Comparison of ENCODE assay signal across 27 cellular contexts in the genomic region with DNA sequence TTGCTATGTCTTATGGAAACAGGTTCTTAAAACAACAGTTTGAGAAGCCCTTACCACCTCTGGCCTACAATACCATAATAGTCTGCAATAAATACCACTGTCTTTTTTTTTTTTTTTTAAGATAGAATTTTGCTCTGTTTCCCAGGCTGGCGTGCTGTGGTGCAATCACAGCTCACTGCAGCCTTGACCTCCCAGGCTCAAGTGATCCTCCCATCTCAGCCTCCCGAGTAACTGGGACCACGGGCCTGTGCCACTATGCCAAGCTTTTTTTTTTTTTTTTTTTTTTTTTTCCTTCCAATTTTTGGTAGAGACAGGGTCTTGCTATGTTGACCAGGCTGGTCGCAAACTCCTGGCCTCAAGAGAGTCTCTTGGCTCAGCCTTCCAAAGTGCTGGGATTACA.
"Had no signal": no experiment of that assay in that cellular context is flagged by ENCODE, and none has a peak within 500 bp of the region (broad histone marks: within the 10 kb centered on the region; RNA-seq: fewer than 3 reads in every experiment).

No MANE protein-coding gene starts in this region.

- H3K4me1 Mint-ChIP-seq: nephron progenitor cell, neural crest cell had no signal

- DNase-seq: nephron progenitor cell; occipital lobe; ovary; posterior cingulate gyrus; psoas muscle; right cardiac atrium; right lobe of liver; sigmoid colon; small intestine; stimulated activated CD4-positive, alpha-beta T cell treated with anti-CD3 and anti-CD28 coated beads, Interleukin-15, amount 100 ng/mL, for 24 hours; stimulated activated CD4-positive, alpha-beta T cell treated with anti-CD3 and anti-CD28 coated beads, Interleukin-2, amount 100 ng/mL, for 24 hours; stimulated activated CD4-positive, alpha-beta T cell treated with anti-CD3 and anti-CD28 coated beads, Interleukin-2, amount 100 ng/mL, for 48 hours; stimulated activated CD4-positive, alpha-beta T cell treated with anti-CD3 and anti-CD28 coated beads, Interleukin-4, amount 100 ng/mL, for 24 hours; stimulated activated naive B cell treated with anti-CD40 and anti-IgM and Interleukin-4, amounts not matched to agents 10 μg/mL and 1 μg/mL and 100 μg/mL, for 72 hours; stimulated activated naive CD4-positive, alpha-beta T cell treated with Interleukin-2 at 50 U/mL for 16 hours; stomach; thyroid gland; upper lobe of left lung had no signal

- H3K9me3 Mint-ChIP-seq: natural killer cell treated with Interleukin-12 subunit alpha and Interleukin-12 subunit beta and Interleukin-15 and Interleukin-18, amount 100 ng/mL, for 72 hours; nephron progenitor cell; neural crest cell; stimulated activated effector memory CD8-positive, alpha-beta T cell treated with anti-CD3 and anti-CD28 coated beads, Interleukin-12 subunit alpha, Interleukin-12 subunit beta, amount 100 ng/mL, for 72 hours; stimulated activated naive B cell treated with anti-CD40 and anti-IgM and Interleukin-4, amounts not matched to agents 10 μg/mL and 1 μg/mL and 100 μg/mL, for 72 hours; stimulated activated naive CD8-positive, alpha-beta T cell treated with anti-CD3 and anti-CD28 coated beads, Interleukin-15, Interleukin-2, amounts not matched to agents 100 ng/mL and 50 ng/mL, for 24 hours had no signal

- H3K36me3 ChIP-seq: ovary had no signal

- H3K27ac Mint-ChIP-seq: natural killer cell treated with Interleukin-12 subunit alpha and Interleukin-12 subunit beta and Interleukin-15 and Interleukin-18, amount 100 ng/mL, for 72 hours; nephron progenitor cell; progenitor cell of endocrine pancreas; stimulated activated effector memory CD8-positive, alpha-beta T cell treated with anti-CD3 and anti-CD28 coated beads, Interleukin-12 subunit alpha, Interleukin-12 subunit beta, amount 100 ng/mL, for 72 hours; stimulated activated naive B cell treated with anti-CD40 and anti-IgM and Interleukin-4, amounts not matched to agents 10 μg/mL and 1 μg/mL and 100 μg/mL, for 72 hours; stimulated activated naive CD8-positive, alpha-beta T cell treated with anti-CD3 and anti-CD28 coated beads, Interleukin-15, Interleukin-2, amounts not matched to agents 100 ng/mL and 50 ng/mL, for 24 hours had no signal

- H3K27me3 ChIP-seq: ovary, right lobe of liver, sigmoid colon, stomach, thyroid gland, tibial nerve, upper lobe of left lung, vagina had no signal

- H3K27ac ChIP-seq: ovary, parathyroid adenoma, psoas muscle, right lobe of liver, sigmoid colon, stomach, thoracic aorta, thyroid gland, tibial nerve, upper lobe of left lung, vagina had no signal

- H3K9ac ChIP-seq: parathyroid adenoma had no signal

- ATAC-seq: natural killer cell treated with Interleukin-12 subunit alpha and Interleukin-12 subunit beta and Interleukin-15 and Interleukin-18, amount 100 ng/mL, for 72 hours; psoas muscle; right cardiac atrium; right lobe of liver; stimulated activated effector memory CD8-positive, alpha-beta T cell treated with anti-CD3 and anti-CD28 coated beads, Interleukin-12 subunit alpha, Interleukin-12 subunit beta, amount 100 ng/mL, for 72 hours; stimulated activated naive B cell treated with anti-CD40 and anti-IgM and Interleukin-4, amounts not matched to agents 10 μg/mL and 1 μg/mL and 100 μg/mL, for 72 hours had no signal

- H3K4me3 ChIP-seq: ovary, psoas muscle, right lobe of liver, sigmoid colon, stomach, thoracic aorta, thyroid gland, tibial nerve, upper lobe of left lung, vagina had no signal

- H3K4me3 Mint-ChIP-seq: natural killer cell treated with Interleukin-12 subunit alpha and Interleukin-12 subunit beta and Interleukin-15 and Interleukin-18, amount 100 ng/mL, for 72 hours; nephron progenitor cell; neural crest cell; stimulated activated effector memory CD8-positive, alpha-beta T cell treated with anti-CD3 and anti-CD28 coated beads, Interleukin-12 subunit alpha, Interleukin-12 subunit beta, amount 100 ng/mL, for 72 hours; stimulated activated naive B cell treated with anti-CD40 and anti-IgM and Interleukin-4, amounts not matched to agents 10 μg/mL and 1 μg/mL and 100 μg/mL, for 72 hours; stimulated activated naive CD8-positive, alpha-beta T cell treated with anti-CD3 and anti-CD28 coated beads, Interleukin-15, Interleukin-2, amounts not matched to agents 100 ng/mL and 50 ng/mL, for 24 hours had no signal

- H3K9me3 ChIP-seq: ovary, psoas muscle, right lobe of liver, sigmoid colon, stomach, thoracic aorta, thyroid gland, tibial nerve, upper lobe of left lung, vagina had no signal

- H2AFZ ChIP-seq: parathyroid adenoma had no signal

- H3K4me1 ChIP-seq: parathyroid adenoma, psoas muscle, sigmoid colon, thyroid gland had no signal

- H3K27me3 Mint-ChIP-seq: natural killer cell treated with Interleukin-12 subunit alpha and Interleukin-12 subunit beta and Interleukin-15 and Interleukin-18, amount 100 ng/mL, for 72 hours; progenitor cell of endocrine pancreas; stimulated activated naive B cell treated with anti-CD40 and anti-IgM and Interleukin-4, amounts not matched to agents 10 μg/mL and 1 μg/mL and 100 μg/mL, for 72 hours; stimulated activated naive CD8-positive, alpha-beta T cell treated with anti-CD3 and anti-CD28 coated beads, Interleukin-15, Interleukin-2, amounts not matched to agents 100 ng/mL and 50 ng/mL, for 24 hours had no signal
